In the genomic region with DNA sequence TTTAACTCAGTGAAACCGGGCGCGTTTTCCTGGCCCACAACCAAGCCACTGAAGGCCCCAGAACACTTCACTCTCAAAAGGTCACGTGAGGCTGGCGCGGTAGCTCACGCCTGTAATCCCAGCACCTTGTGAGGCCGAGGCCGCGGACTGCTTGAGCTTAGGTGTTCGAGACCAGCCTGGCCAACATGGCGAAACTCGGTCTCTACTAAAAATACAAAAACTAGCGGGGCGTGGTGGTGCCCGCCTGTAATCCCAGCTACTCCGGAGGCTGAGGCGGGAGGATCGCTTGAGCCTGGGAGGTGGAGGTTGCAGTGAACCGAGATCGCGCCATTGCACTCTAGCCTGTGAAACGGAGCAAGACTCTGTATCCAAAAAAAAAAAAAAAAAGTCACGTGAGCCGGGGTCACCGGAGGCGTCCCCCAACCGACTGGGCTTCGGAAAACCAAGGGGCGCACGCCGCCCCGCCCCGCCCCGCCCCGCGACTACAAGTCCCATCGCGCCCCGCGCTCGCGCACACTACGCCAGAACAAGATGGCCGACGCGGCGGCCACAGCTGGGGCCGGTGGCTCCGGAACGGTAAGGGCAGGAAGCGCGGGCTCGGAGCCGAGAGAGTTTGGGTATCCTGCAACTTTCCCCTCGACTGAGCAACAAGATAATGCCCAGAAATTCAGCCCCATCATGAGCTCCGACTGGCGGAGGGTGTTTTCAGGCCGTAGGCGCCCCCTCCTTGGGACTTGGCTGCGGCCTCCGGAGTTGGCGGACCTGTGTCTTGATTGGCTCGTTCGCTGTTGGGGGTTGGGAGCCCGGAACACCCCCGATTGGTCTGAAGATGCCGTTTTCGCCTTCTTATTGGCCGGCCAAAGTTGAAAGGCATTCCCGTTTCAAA, we compare ENCODE assay signal across 8 cellular contexts. TPM values are rescaled to one million over a fixed set of nuclear protein-coding genes. Genes with fewer than 3 reads are reported as not detected.
DNase-seq lines count a peak whose midpoint lies in the region; ATAC-seq lines count a peak whose summit lies in the region.

A gene with protein sequence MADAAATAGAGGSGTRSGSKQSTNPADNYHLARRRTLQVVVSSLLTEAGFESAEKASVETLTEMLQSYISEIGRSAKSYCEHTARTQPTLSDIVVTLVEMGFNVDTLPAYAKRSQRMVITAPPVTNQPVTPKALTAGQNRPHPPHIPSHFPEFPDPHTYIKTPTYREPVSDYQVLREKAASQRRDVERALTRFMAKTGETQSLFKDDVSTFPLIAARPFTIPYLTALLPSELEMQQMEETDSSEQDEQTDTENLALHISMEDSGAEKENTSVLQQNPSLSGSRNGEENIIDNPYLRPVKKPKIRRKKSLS (plus strand): TSS at position 514 of the 886 bp plus-strand sequence. CDS start 18 bp downstream, at position 532.

- H3K4me3 ChIP-seq in CD8-positive, alpha-beta memory T cell (ENCODE audit: low read length): peak within 1 kb of the TSS; percentile 79

- H3K4me1 Mint-ChIP-seq in CD8-positive, alpha-beta memory T cell: peaks cover 56 to 77% (median 64%) of the 10 kb centered on the region in 3 donors

- H3K27me3 Mint-ChIP-seq in CD8-positive, alpha-beta memory T cell: no peaks in the 10 kb centered on the region

- H3K4me1 ChIP-seq in CD8-positive, alpha-beta memory T cell (ENCODE audit: insufficient read depth, low read length): peaks cover 57% of the 10 kb centered on the region

- H3K9me3 ChIP-seq in CD8-positive, alpha-beta memory T cell (ENCODE audit: low read length): no peaks in the 10 kb centered on the region

- peaks cover 13% of the 10 kb centered on the region for H3K36me3 ChIP-seq in CD8-positive, alpha-beta memory T cell (ENCODE audit: insufficient read depth, low read length)

- H3K4me3 Mint-ChIP-seq in CD8-positive, alpha-beta memory T cell: peak within 1 kb of the TSS; percentile 96 to 99 (median 98)

- DNase-seq in CD8-positive, alpha-beta memory T cell: peak; percentile 82 to 92 (median 86)
- DNase-seq in HS-5 (ENCODE audit: low read depth) (peak; percentile 87), NK-92 (lab: John Stamatoyannopoulos, UW; ENCODE audit: unreplicated experiment) (peak; percentile 46), lung microvascular endothelial cell (ENCODE audit: low read depth in 2 of 2) (peak; percentile 90 to 94)
- DNase-seq in activated CD8-positive, alpha-beta memory T cell treated with anti-CD3 and anti-CD28 coated beads for 1 hour (ENCODE audit: extremely low read depth in 1 of 2, low read depth in 1 of 2): peak; percentile 73 to 76
- DNase-seq in effector CD8-positive, alpha-beta T cell (lab: John Stamatoyannopoulos, UW): peak; percentile 83
- peak; percentile 80 to 85 (median 83) for DNase-seq in stimulated activated CD4-positive, alpha-beta T cell treated with anti-CD3 and anti-CD28 coated beads, TNF-alpha, amount 100 ng/mL, for 48 hours (ENCODE audit: low read depth in 3 of 3)

- no peaks in the 10 kb centered on the region for H3K9me3 Mint-ChIP-seq in CD8-positive, alpha-beta memory T cell

- no peaks in the 10 kb centered on the region for H3K27me3 ChIP-seq in CD8-positive, alpha-beta memory T cell (ENCODE audit: insufficient read depth, low read length, poor library complexity, severe bottlenecking)

- peak; percentile 30 for ATAC-seq in GM19468 (IDR thresholded peaks at IDR 0.05; ENCODE audit: extremely low read depth, unreplicated experiment)

- H3K36me3 Mint-ChIP-seq in CD8-positive, alpha-beta memory T cell: peaks cover 4 to 61% (median 7%) of the 10 kb centered on the region in 3 donors

- POLR2A ChIA-PET in CD8-positive, alpha-beta memory T cell (lab: Charles Lee): interaction anchor here (0.6 to 3.4 kb wide), 13 partner anchors 9 to 964 kb away, joined by 3 to 23 read pairs (median 4); a partner anchor contains a TSS

- CTCF ChIA-PET in CD8-positive, alpha-beta memory T cell (lab: Charles Lee): interaction anchor here (0.7 to 14.5 kb wide), 8 partner anchors 9 to 265 kb away, joined by 3 to 175 read pairs (median 18); a partner anchor contains a TSS

- peak within 1 kb of the TSS; percentile 82 for H3K27ac ChIP-seq in CD8-positive, alpha-beta memory T cell (ENCODE audit: low read depth, low read length)

- H3K27ac Mint-ChIP-seq in CD8-positive, alpha-beta memory T cell: peak within 1 kb of the TSS; percentile 88 to 98 (median 96)

RNA-seq across cellular contexts. Expression of the gene that starts here (rescaled TPM):
- total RNA-seq in CD8-positive, alpha-beta memory T cell: 10 to 100 TPM; 41.7 to 42.6 TPM
- polyA plus RNA-seq in CD8-positive, alpha-beta memory T cell: 20.5 TPM
- 12.2 and 16.9 TPM in 2 replicates for total RNA-seq in lung microvascular endothelial cell

Comparison
In these comparisons a context has a peak if more than half of its experiments do, and no peak if none do; other contexts are left out.
1. Peak in every context shown above with its lines: DNase-seq, ATAC-seq, H3K4me3 ChIP-seq and H3K27ac ChIP-seq.